ENCODE assay signal across 20 cellular contexts in the genomic region with DNA sequence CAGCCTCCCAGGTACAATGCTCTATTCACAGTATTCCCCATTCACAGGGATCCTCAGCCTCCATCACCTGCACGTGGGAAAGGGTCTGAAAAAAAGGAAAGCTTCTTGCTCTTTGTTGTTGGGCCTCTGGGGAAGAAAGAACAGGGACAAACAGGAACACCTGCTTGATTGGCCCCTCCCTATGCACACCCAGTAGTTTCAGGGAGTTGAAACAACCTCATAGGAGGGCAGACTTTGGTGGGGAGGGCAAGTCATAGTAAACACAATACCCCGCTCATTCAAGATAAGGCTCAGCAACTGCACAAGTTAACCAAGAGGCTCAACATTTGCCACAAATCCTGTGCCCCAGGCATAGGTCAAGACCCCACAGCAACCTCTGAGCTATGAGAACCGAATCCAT. TPM values are rescaled to one million over a fixed set of nuclear protein-coding genes. Genes with fewer than 3 reads are reported as not detected.
"Had no signal": no experiment of that assay in that cellular context is flagged by ENCODE, and none has a peak within 500 bp of the region (broad histone marks: within the 10 kb centered on the region; RNA-seq: fewer than 3 reads in every experiment).

No MANE protein-coding gene starts in this region.

- H3K27me3 ChIP-seq: breast epithelium, sigmoid colon had no signal

- DNase-seq: activated CD4-positive, alpha-beta memory T cell treated with anti-CD3 and anti-CD28 coated beads, Interleukin-2, amount 10 ng/mL, durations not matched to agents 7 days and 5 days; activated CD4-positive, alpha-beta T cell treated with anti-CD3 and anti-CD28 coated beads for 36 hours; activated naive CD8-positive, alpha-beta T cell treated with anti-CD3 and anti-CD28 coated beads, Interleukin-2, amount 10 ng/mL, durations not matched to agents 7 days and 5 days; activated T-cell treated with anti-CD3 and anti-CD28 coated beads, Interleukin-2, amount 50 U/mL, for 72 hours; anterior cingulate cortex; dorsolateral prefrontal cortex; esophagus squamous epithelium; foreskin fibroblast; mammary epithelial cell; natural killer cell; sigmoid colon; stimulated activated CD4-positive, alpha-beta T cell treated with anti-CD3 and anti-CD28 coated beads, Interleukin-12 subunit alpha, Interleukin-12 subunit beta, amount 100 ng/mL, for 4 hours; T-helper 9 cell; upper lobe of right lung had no signal

- ATAC-seq: activated CD4-positive, alpha-beta T cell treated with anti-CD3 and anti-CD28 coated beads for 36 hours; activated T-cell treated with anti-CD3 and anti-CD28 coated beads, Interleukin-2, amount 50 U/mL, for 72 hours; natural killer cell; upper lobe of right lung had no signal

- H3K27ac ChIP-seq: breast epithelium, dorsolateral prefrontal cortex, esophagus squamous epithelium, sigmoid colon, upper lobe of right lung had no signal

- H3K4me1 Mint-ChIP-seq: activated CD4-positive, alpha-beta memory T cell treated with anti-CD3 and anti-CD28 coated beads, Interleukin-2, amount 10 ng/mL, durations not matched to agents 7 days and 5 days; activated CD4-positive, alpha-beta T cell treated with anti-CD3 and anti-CD28 coated beads for 36 hours; activated naive CD8-positive, alpha-beta T cell treated with anti-CD3 and anti-CD28 coated beads, Interleukin-2, amount 10 ng/mL, durations not matched to agents 7 days and 5 days; natural killer cell had no signal

- H3K9me3 Mint-ChIP-seq: activated CD4-positive, alpha-beta memory T cell treated with anti-CD3 and anti-CD28 coated beads, Interleukin-2, amount 10 ng/mL, durations not matched to agents 7 days and 5 days; activated naive CD8-positive, alpha-beta T cell treated with anti-CD3 and anti-CD28 coated beads, Interleukin-2, amount 10 ng/mL, durations not matched to agents 7 days and 5 days; activated T-cell treated with anti-CD3 and anti-CD28 coated beads, Interleukin-2, amount 50 U/mL, for 72 hours; natural killer cell; stimulated activated naive CD8-positive, alpha-beta T cell treated with anti-CD3 and anti-CD28 coated beads, Interleukin-15, Interleukin-2, amounts not matched to agents 100 ng/mL and 50 ng/mL, for 24 hours had no signal

- H3K4me3 ChIP-seq: breast epithelium, dorsolateral prefrontal cortex, esophagus squamous epithelium, sigmoid colon, upper lobe of right lung had no signal

- H3K36me3 Mint-ChIP-seq: activated naive CD8-positive, alpha-beta T cell treated with anti-CD3 and anti-CD28 coated beads, Interleukin-2, amount 10 ng/mL, durations not matched to agents 7 days and 5 days; natural killer cell had no signal

- H3K27ac Mint-ChIP-seq: activated CD4-positive, alpha-beta memory T cell treated with anti-CD3 and anti-CD28 coated beads, Interleukin-2, amount 10 ng/mL, durations not matched to agents 7 days and 5 days; activated CD4-positive, alpha-beta T cell treated with anti-CD3 and anti-CD28 coated beads for 36 hours; activated naive CD8-positive, alpha-beta T cell treated with anti-CD3 and anti-CD28 coated beads, Interleukin-2, amount 10 ng/mL, durations not matched to agents 7 days and 5 days; activated T-cell treated with anti-CD3 and anti-CD28 coated beads, Interleukin-2, amount 50 U/mL, for 72 hours; natural killer cell; stimulated activated naive CD8-positive, alpha-beta T cell treated with anti-CD3 and anti-CD28 coated beads, Interleukin-15, Interleukin-2, amounts not matched to agents 100 ng/mL and 50 ng/mL, for 24 hours had no signal

- H3K4me3 Mint-ChIP-seq: activated CD4-positive, alpha-beta memory T cell treated with anti-CD3 and anti-CD28 coated beads, Interleukin-2, amount 10 ng/mL, durations not matched to agents 7 days and 5 days; activated CD4-positive, alpha-beta T cell treated with anti-CD3 and anti-CD28 coated beads for 36 hours; activated naive CD8-positive, alpha-beta T cell treated with anti-CD3 and anti-CD28 coated beads, Interleukin-2, amount 10 ng/mL, durations not matched to agents 7 days and 5 days; activated T-cell treated with anti-CD3 and anti-CD28 coated beads, Interleukin-2, amount 50 U/mL, for 72 hours; natural killer cell; stimulated activated naive CD8-positive, alpha-beta T cell treated with anti-CD3 and anti-CD28 coated beads, Interleukin-15, Interleukin-2, amounts not matched to agents 100 ng/mL and 50 ng/mL, for 24 hours had no signal

- H3K9me3 ChIP-seq: breast epithelium, esophagus squamous epithelium, sigmoid colon, upper lobe of right lung had no signal

- H3K36me3 ChIP-seq: breast epithelium, esophagus squamous epithelium, sigmoid colon, upper lobe of right lung had no signal

- H3K4me1 ChIP-seq: breast epithelium, sigmoid colon, upper lobe of right lung had no signal

RNA-seq across cellular contexts. Expression of a gene that starts 1.7 kb away (rescaled TPM):
- total RNA-seq: activated CD4-positive, alpha-beta memory T cell treated with anti-CD3 and anti-CD28 coated beads, Interleukin-2, amount 10 ng/mL, durations not matched to agents 7 days and 5 days; activated CD4-positive, alpha-beta T cell treated with anti-CD3 and anti-CD28 coated beads for 36 hours; activated naive CD8-positive, alpha-beta T cell treated with anti-CD3 and anti-CD28 coated beads, Interleukin-2, amount 10 ng/mL, durations not matched to agents 7 days and 5 days; activated T-cell treated with anti-CD3 and anti-CD28 coated beads, Interleukin-2, amount 50 U/mL, for 72 hours; breast epithelium; esophagus squamous epithelium; mammary epithelial cell; mucosa of gallbladder; natural killer cell; omental fat pad; pulmonary artery endothelial cell; sigmoid colon; temporal lobe; upper lobe of right lung had no signal
- polyA plus RNA-seq: mammary epithelial cell, sigmoid colon had no signal
